Comparison of ENCODE assay signal across 8 cellular contexts in the genomic region with DNA sequence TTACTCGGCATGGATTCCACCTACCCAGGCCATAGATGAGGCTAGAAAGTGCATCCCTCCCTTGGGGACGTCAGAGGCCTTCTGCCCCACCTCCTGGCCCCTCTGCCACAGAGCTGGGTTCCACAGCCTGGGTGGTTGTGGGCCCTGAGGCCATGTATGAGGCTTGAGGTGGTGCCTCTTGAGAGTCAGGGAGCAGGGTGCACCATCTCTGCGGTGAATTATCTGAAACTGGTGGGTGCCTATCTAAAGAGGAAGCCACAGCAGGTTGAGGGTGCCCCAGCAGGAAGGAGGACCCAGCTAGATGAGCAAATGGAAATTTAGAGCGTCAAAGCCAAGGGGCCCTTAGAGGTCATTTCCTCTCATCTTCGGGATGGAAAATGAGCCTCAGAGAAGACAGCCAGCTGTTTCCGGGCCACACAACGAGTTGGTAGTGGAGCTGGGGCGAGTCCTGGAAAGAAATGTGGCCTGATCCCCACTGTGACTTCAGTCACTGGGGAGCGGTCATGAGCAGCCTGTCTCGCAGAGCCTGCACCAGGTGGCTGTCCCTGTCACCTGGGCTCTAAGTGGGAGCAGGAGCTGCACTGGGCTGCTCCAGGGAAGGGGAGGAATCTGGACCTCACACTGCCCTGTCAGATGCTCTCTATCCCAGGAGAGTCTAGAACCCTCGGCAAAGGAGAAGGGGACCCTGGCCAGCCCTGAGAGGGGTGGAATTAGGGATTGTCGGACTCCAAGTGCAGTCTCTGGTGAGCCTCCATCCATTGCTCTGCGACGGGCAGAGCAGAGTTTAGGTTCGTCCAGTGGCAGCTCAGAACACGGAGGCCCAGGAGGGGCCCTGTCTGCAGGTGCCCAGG. TPM values are rescaled to one million over a fixed set of nuclear protein-coding genes. Genes with fewer than 3 reads are reported as not detected.
DNase-seq lines count a peak whose midpoint lies in the region; ATAC-seq and TF ChIP-seq lines count a peak whose summit lies in the region.

No MANE protein-coding gene starts in this region.

- no peaks in the 10 kb centered on the region for H3K9me3 ChIP-seq in psoas muscle

- no peak overlapping the region for H3K4me3 ChIP-seq in psoas muscle

- no peaks in the 10 kb centered on the region for H3K36me3 ChIP-seq in psoas muscle (ENCODE audit: insufficient read depth in 1 of 2, low read depth in 1 of 2)

- peak overlapping the region; percentile 60 for H3K27ac ChIP-seq in psoas muscle

- DNase-seq in activated CD4-positive, alpha-beta T cell treated with anti-CD3 and anti-CD28 coated beads for 1 hour, result peak; percentile 73
- peak; percentile 73 to 84 for DNase-seq in dermis microvascular lymphatic vessel endothelial cell (ENCODE audit: low read depth in 2 of 2)
- DNase-seq in psoas muscle, result peak in 1 of 2 donors; percentile 69
- no peak for DNase-seq in HK-2 (ENCODE audit: unreplicated experiment)
- no peak for DNase-seq in T1000 (lab: John Stamatoyannopoulos, UW)
- DNase-seq in NCI-H524 treated with DMSO at 0.1 percent for 48 hours (lab: John Stamatoyannopoulos, UW), result no peak

- H3K27me3 ChIP-seq in psoas muscle (ENCODE audit: insufficient read depth in 3 of 3, low read length in 2 of 3), result no peaks in the 10 kb centered on the region

- 54 to 63% (median 57%) methylated on average over 16 of the region's 16 CpGs for WGBS in psoas muscle, 3 donors

- ATAC-seq in GM19324 (IDR thresholded peaks at IDR 0.05; ENCODE audit: low FRiP score, unreplicated experiment) (peak; percentile 63), HG03439 (IDR thresholded peaks at IDR 0.05; ENCODE audit: unreplicated experiment) (peak; percentile 51), psoas muscle (peak in 2 of 4 donors; percentile 15 to 33)

- TF ChIP-seq CTCF in psoas muscle (IDR thresholded peaks at IDR 0.05), result no peak

- intact Hi-C loops in psoas muscle (cut with DNase I), result no loop called here

- no peaks in the 10 kb centered on the region for H3K4me1 ChIP-seq in psoas muscle

RNA-seq across cellular contexts. Expression of a gene that starts 7.3 kb away (rescaled TPM):
- 2.7 and 3.0 TPM in 2 replicates for total RNA-seq in dermis microvascular lymphatic vessel endothelial cell
- 1 to 10 TPM in 3 of 4 donors, under 1 TPM in 1; 0.97 to 2.4 (median 1.6) TPM for total RNA-seq in psoas muscle
- polyA plus RNA-seq in psoas muscle, result 1 to 10 TPM in 2 of 3 donors, under 1 TPM in 1; 0.97 to 1.7 (median 1.7) TPM

Comparison
In these comparisons a context has a peak if more than half of its experiments do, and no peak if none do; other contexts are left out.
1. DNase-seq: peak in activated CD4-positive, alpha-beta T cell treated with anti-CD3 and anti-CD28 coated beads for 1 hour (single experiment) and dermis microvascular lymphatic vessel endothelial cell (2 of 2); none in HK-2 (single experiment), T1000 (single experiment) and NCI-H524 treated with DMSO at 0.1 percent for 48 hours (single experiment).